In genomic region chr5:172350212-172351181, GRCh38 we compare ENCODE assay signal across 1 cellular context.
TF ChIP-seq lines count a peak whose summit lies in the region.

No MANE protein-coding gene starts in this region.

TF ChIP-seq in H1, 55 proteins besides CTCF, POLR2A, EP300 and RAD21:
- TF ChIP-seq CHD7 (IDR thresholded peaks at IDR 0.05; ENCODE audit: insufficient replicate concordance, low read length) (no peak), FOSL1 (IDR thresholded peaks at IDR 0.05; ENCODE audit: insufficient read depth, low read depth, low read length) (no peak), EZH2 (IDR thresholded peaks at IDR 0.05; ENCODE audit: low read depth, low read length, severe bottlenecking) (no peak), HDAC2 (IDR thresholded peaks at IDR 0.05; ENCODE audit: borderline replicate concordance in 1 of 2, low read depth in 2 of 2, low read length in 2 of 2) (no peak), SP1 (IDR thresholded peaks at IDR 0.05; ENCODE audit: low read depth, low read length) (no peak), CHD1 (IDR thresholded peaks at IDR 0.05; ENCODE audit: low read depth, low read length) (no peak), JUND (IDR thresholded peaks at IDR 0.05; ENCODE audit: low read length) (no peak), GTF2F1 (IDR thresholded peaks at IDR 0.05; ENCODE audit: borderline replicate concordance, low read depth, low read length) (no peak), HDAC6 (IDR thresholded peaks at IDR 0.05; ENCODE audit: low read depth, low read length) (no peak), RFX5 (IDR thresholded peaks at IDR 0.05; ENCODE audit: borderline replicate concordance, low read depth, low read length) (no peak), POLR2AphosphoS5 (IDR thresholded peaks at IDR 0.05; ENCODE audit: low read depth, low read length) (no peak), CTBP2 (IDR thresholded peaks at IDR 0.05; ENCODE audit: borderline replicate concordance, insufficient read depth, insufficient read length, low read length) (no peak), TAF1 (IDR thresholded peaks at IDR 0.05; ENCODE audit: low read depth, low read length) (no peak), TEAD4 (IDR thresholded peaks at IDR 0.05; ENCODE audit: low read depth, low read length) (no peak), POU5F1 (IDR thresholded peaks at IDR 0.05; ENCODE audit: low read depth, low read length) (no peak)
TF ChIP-seq in H1: peak in this region for 0.
